1 cellular context compared by ENCODE assay signal in genomic region chr12:103326190-103326589, GRCh38.
TF ChIP-seq lines count a peak whose summit lies in the region.

No MANE protein-coding gene starts in this region.

TF ChIP-seq in SK-N-SH treated with all-trans-retinoic acid at 6 μM for 48 hours, 23 proteins besides CTCF, POLR2A, EP300 and RAD21 (continued from another document):
- TF ChIP-seq, protein P1, sequence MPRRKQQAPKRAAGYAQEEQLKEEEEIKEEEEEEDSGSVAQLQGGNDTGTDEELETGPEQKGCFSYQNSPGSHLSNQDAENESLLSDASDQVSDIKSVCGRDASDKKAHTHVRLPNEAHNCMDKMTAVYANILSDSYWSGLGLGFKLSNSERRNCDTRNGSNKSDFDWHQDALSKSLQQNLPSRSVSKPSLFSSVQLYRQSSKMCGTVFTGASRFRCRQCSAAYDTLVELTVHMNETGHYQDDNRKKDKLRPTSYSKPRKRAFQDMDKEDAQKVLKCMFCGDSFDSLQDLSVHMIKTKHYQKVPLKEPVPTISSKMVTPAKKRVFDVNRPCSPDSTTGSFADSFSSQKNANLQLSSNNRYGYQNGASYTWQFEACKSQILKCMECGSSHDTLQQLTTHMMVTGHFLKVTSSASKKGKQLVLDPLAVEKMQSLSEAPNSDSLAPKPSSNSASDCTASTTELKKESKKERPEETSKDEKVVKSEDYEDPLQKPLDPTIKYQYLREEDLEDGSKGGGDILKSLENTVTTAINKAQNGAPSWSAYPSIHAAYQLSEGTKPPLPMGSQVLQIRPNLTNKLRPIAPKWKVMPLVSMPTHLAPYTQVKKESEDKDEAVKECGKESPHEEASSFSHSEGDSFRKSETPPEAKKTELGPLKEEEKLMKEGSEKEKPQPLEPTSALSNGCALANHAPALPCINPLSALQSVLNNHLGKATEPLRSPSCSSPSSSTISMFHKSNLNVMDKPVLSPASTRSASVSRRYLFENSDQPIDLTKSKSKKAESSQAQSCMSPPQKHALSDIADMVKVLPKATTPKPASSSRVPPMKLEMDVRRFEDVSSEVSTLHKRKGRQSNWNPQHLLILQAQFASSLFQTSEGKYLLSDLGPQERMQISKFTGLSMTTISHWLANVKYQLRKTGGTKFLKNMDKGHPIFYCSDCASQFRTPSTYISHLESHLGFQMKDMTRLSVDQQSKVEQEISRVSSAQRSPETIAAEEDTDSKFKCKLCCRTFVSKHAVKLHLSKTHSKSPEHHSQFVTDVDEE (CRISPR knock-in tag; IDR thresholded peaks at IDR 0.05), result no peak
- TF ChIP-seq ISL1 (CRISPR knock-in tag; IDR thresholded peaks at IDR 0.05), result no peak
- no peak for TF ChIP-seq ZNF8 (CRISPR knock-in tag; IDR thresholded peaks at IDR 0.05)
- no peak for TF ChIP-seq RARB (CRISPR knock-in tag; IDR thresholded peaks at IDR 0.05)
- no peak for TF ChIP-seq CREB5 (CRISPR knock-in tag; IDR thresholded peaks at IDR 0.05; ENCODE audit: low read depth)
- TF ChIP-seq ZNF565 (CRISPR knock-in tag; conservative IDR thresholded peaks at IDR 0.05; ENCODE audit: low read depth), result no peak
- no peak for TF ChIP-seq TOX (CRISPR knock-in tag; IDR thresholded peaks at IDR 0.05; ENCODE audit: borderline replicate concordance)
- no peak for TF ChIP-seq PPARA (CRISPR knock-in tag; IDR thresholded peaks at IDR 0.05; ENCODE audit: borderline replicate concordance)
